11 cellular contexts compared by ENCODE assay signal in the genomic region with DNA sequence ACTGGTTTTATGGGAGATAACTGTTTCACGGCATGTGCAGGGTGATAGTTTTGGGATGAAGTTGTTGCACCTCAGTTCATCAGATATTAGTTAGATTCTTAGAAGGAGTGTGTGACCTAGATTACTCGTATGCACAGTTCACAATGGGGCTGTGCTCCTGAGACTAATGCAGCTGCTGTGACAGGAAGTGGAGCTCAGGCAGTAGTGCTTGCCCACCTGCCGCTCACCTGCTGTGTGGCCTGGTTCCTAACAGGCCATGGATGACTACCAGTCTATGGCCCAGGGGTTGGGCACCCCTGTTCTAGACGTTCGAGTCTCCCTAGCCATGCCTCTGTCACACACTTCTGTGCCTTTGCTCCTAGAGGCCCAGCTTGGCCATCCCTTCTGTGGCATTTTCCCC. TPM values are rescaled to one million over a fixed set of nuclear protein-coding genes. Genes with fewer than 3 reads are reported as not detected.
DNase-seq lines count a peak whose midpoint lies in the region; ATAC-seq and TF ChIP-seq lines count a peak whose summit lies in the region.
"Had no signal": no experiment of that assay in that cellular context is flagged by ENCODE, and none has a peak within 500 bp of the region (broad histone marks: within the 10 kb centered on the region; RNA-seq: fewer than 3 reads in every experiment).

No MANE protein-coding gene starts in this region.

- DNase-seq in COLO668 (lab: John Stamatoyannopoulos, UW; ENCODE audit: unreplicated experiment) (peak; percentile 86), LHCN-M2 (ENCODE audit: low read depth) (peak; percentile 41), NCI-H524 treated with DMSO at 0.1 percent for 48 hours (lab: John Stamatoyannopoulos, UW) (no peak), dermis blood vessel endothelial cell (no peak), HCEC 1CT (no peak)
- no peak for DNase-seq in activated CD8-positive, alpha-beta T cell treated with anti-CD3 and anti-CD28 coated beads for 36 hours
- DNase-seq: C1 segment of cervical spinal cord, midbrain, NCI-H226, SIG-M5 had no signal

- no peak overlapping the region for H3K4me3 Mint-ChIP-seq in activated CD8-positive, alpha-beta T cell treated with anti-CD3 and anti-CD28 coated beads for 36 hours

- H3K4me1 Mint-ChIP-seq in activated CD8-positive, alpha-beta T cell treated with anti-CD3 and anti-CD28 coated beads for 36 hours (ENCODE audit: low read depth), result peaks cover 8% of the 10 kb centered on the region

- no peak for ATAC-seq in activated CD8-positive, alpha-beta T cell treated with anti-CD3 and anti-CD28 coated beads for 36 hours

- H3K9me3 Mint-ChIP-seq in activated CD8-positive, alpha-beta T cell treated with anti-CD3 and anti-CD28 coated beads for 36 hours, result no peaks in the 10 kb centered on the region

- intact Hi-C loops in activated CD8-positive, alpha-beta T cell treated with anti-CD3 and anti-CD28 coated beads for 36 hours (cut with micrococcal nuclease), result no loop called here

- CTCF ChIA-PET in activated CD8-positive, alpha-beta T cell treated with anti-CD3 and anti-CD28 coated beads for 36 hours (lab: Charles Lee), result interaction anchor here (6.6 kb wide), 1 partner anchor 18 kb away, joined by 40 read pairs; no protein-coding TSS in a partner anchor

- POLR2A ChIA-PET in activated CD8-positive, alpha-beta T cell treated with anti-CD3 and anti-CD28 coated beads for 36 hours (lab: Charles Lee), result interaction anchor here (1.1 to 12.9 kb wide), 5 partner anchors 8 to 46 kb away, joined by 5 to 119 read pairs (median 11); a partner anchor contains a TSS

- no peaks in the 10 kb centered on the region for H3K27me3 Mint-ChIP-seq in activated CD8-positive, alpha-beta T cell treated with anti-CD3 and anti-CD28 coated beads for 36 hours

- peaks cover 27% of the 10 kb centered on the region for H3K36me3 Mint-ChIP-seq in activated CD8-positive, alpha-beta T cell treated with anti-CD3 and anti-CD28 coated beads for 36 hours (ENCODE audit: low read depth)

- TF ChIP-seq CTCF in activated CD8-positive, alpha-beta T cell treated with anti-CD3 and anti-CD28 coated beads for 36 hours (IDR thresholded peaks at IDR 0.05), result no peak

- peak overlapping the region; percentile 67 for H3K27ac Mint-ChIP-seq in activated CD8-positive, alpha-beta T cell treated with anti-CD3 and anti-CD28 coated beads for 36 hours

RNA-seq across cellular contexts. Expression of a gene that starts 17.0 kb away (rescaled TPM):
- 10.2 and 13.6 TPM in 2 replicates for total RNA-seq in LHCN-M2 (2014; rRNA removed)
- polyA plus RNA-seq in LHCN-M2 (2012), result 25.7 TPM
- total RNA-seq in activated CD8-positive, alpha-beta T cell treated with anti-CD3 and anti-CD28 coated beads for 36 hours, result 10 to 100 TPM; 27.8 to 29.5 TPM
- 13.3 and 16.2 TPM in 2 replicates for total RNA-seq in dermis blood vessel endothelial cell

RNA-seq across cellular contexts. Expression of a gene that starts 20.5 kb away (rescaled TPM):
- total RNA-seq in LHCN-M2 (2014; rRNA removed), result 15.3 and 15.9 TPM in 2 replicates
- 8.5 TPM for polyA plus RNA-seq in LHCN-M2 (2012)
- total RNA-seq in activated CD8-positive, alpha-beta T cell treated with anti-CD3 and anti-CD28 coated beads for 36 hours, result 10 to 100 TPM; 27.0 to 28.8 TPM
- 14.8 and 17.4 TPM in 2 replicates for total RNA-seq in dermis blood vessel endothelial cell

RNA-seq across cellular contexts. Expression of a gene that starts 39.5 kb away (rescaled TPM):
- total RNA-seq in LHCN-M2 (2014; rRNA removed) (7.2 and 10.3 TPM in 2 replicates), dermis blood vessel endothelial cell (2.4 and 5.4 TPM in 2 replicates)
- 8.0 TPM for polyA plus RNA-seq in LHCN-M2 (2012)
- 1 to 10 TPM; 7.4 to 8.6 TPM for total RNA-seq in activated CD8-positive, alpha-beta T cell treated with anti-CD3 and anti-CD28 coated beads for 36 hours

RNA-seq across cellular contexts. Expression of a gene that starts 57.2 kb away (rescaled TPM):
- not detected in 2 replicates for total RNA-seq in LHCN-M2 (2014; rRNA removed)
- polyA plus RNA-seq in LHCN-M2 (2012), result not detected
- under 1 TPM in 1 of 2 experiments, not detected in 1; 0.11 TPM for total RNA-seq in activated CD8-positive, alpha-beta T cell treated with anti-CD3 and anti-CD28 coated beads for 36 hours
- not detected in 2 replicates for total RNA-seq in dermis blood vessel endothelial cell
- total RNA-seq: fibroblast of villous mesenchyme had no signal

Comparison
In these comparisons a context has a peak if more than half of its experiments do, and no peak if none do; other contexts are left out.
1. DNase-seq: peak in COLO668 (single experiment) and LHCN-M2 (single experiment); none in activated CD8-positive, alpha-beta T cell treated with anti-CD3 and anti-CD28 coated beads for 36 hours (single experiment), NCI-H524 treated with DMSO at 0.1 percent for 48 hours (single experiment), dermis blood vessel endothelial cell (single experiment) and HCEC 1CT (single experiment).